Comparison of ENCODE assay signal across 9 cellular contexts in the genomic region with DNA sequence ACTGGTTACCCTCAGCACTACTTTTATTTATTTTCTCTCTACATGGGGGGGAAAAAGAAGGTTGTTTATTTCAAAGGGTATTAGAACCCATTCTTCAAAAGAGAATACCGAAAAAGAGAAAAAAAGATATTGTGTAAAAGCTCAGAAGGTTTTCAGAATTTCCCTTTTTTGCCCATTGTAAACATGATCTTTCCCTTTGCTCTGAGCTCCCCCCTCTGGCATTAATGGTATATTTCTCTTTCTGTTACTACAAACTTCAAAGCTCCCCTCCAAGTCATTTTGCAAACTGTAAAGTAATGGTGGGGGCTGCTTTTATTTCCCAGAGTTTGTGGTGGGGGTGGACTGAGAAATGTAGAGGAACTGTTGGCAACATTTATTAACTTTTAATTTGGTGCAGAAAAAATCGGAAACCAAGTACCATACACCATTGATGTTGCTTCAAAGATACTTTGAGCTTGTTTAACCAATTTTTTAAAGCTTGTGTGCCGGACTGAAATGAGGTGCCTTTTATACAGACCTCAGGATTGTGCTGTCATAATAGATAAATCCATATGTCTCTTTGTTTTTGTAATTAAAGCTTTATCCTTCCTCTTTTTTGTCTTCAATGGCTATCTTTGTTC.
DNase-seq lines count a peak whose midpoint lies in the region; ATAC-seq and TF ChIP-seq lines count a peak whose summit lies in the region.
"Had no signal": no experiment of that assay in that cellular context is flagged by ENCODE, and none has a peak within 500 bp of the region (broad histone marks: within the 10 kb centered on the region; RNA-seq: fewer than 3 reads in every experiment).

No MANE protein-coding gene starts in this region.

- no peaks in the 10 kb centered on the region for H3F3A ChIP-seq in Loucy (ENCODE audit: low read depth)

- intact Hi-C loops in ascending aorta (cut with DNase I): no loop called here
- intact Hi-C loops in right lobe of liver (cut with DNase I): no loop called here

- peak overlapping the region; percentile 47 for H3K4me2 ChIP-seq in Loucy (ENCODE audit: low read depth, low read length, poor library complexity, severe bottlenecking)

- no peaks in the 10 kb centered on the region for H3K9me2 ChIP-seq in Loucy (replicated peaks; ENCODE audit: low read depth, low read length)

- TF ChIP-seq CTCF in Loucy (conservative IDR thresholded peaks at IDR 0.05; ENCODE audit: low read length): peak; percentile 86
- TF ChIP-seq CTCF in ascending aorta (IDR thresholded peaks at IDR 0.05): peak; percentile 14 to 58 (median 27)
- TF ChIP-seq CTCF in right lobe of liver (IDR thresholded peaks at IDR 0.05): peak; percentile 35 to 39 (median 39)

- no peak for TF ChIP-seq POLR2A in right lobe of liver (IDR thresholded peaks at IDR 0.05)

- no peaks in the 10 kb centered on the region for H4K20me1 ChIP-seq in Loucy (ENCODE audit: insufficient read depth, low read length, poor library complexity, severe bottlenecking)

- H3K4me3 ChIP-seq in Loucy (ENCODE audit: low read length, poor library complexity, severe bottlenecking) (peak overlapping the region; percentile 18), ascending aorta (no peak overlapping the region), right lobe of liver (no peak overlapping the region)
- H3K4me3 ChIP-seq: BLaER1 treated with 17β-estradiol and CSF1 and Interleukin-3, amounts not matched to agents 10 nM and 100 nM had no signal

- H3K9ac ChIP-seq in Loucy (ENCODE audit: low read depth, low read length, poor library complexity, severe bottlenecking): peak overlapping the region; percentile 47
- H3K9ac ChIP-seq: BLaER1 treated with 17β-estradiol and CSF1 and Interleukin-3, amounts not matched to agents 10 nM and 100 nM had no signal

- H3K27me3 ChIP-seq in Loucy (ENCODE audit: insufficient read depth, low read length, poor library complexity, severe bottlenecking): no peaks in the 10 kb centered on the region
- no peaks in the 10 kb centered on the region for H3K27me3 ChIP-seq in ascending aorta
- H3K27me3 ChIP-seq in right lobe of liver: no peaks in the 10 kb centered on the region
- H3K27me3 ChIP-seq: BLaER1 treated with 17β-estradiol and CSF1 and Interleukin-3, amounts not matched to agents 10 nM and 100 nM had no signal

- peaks cover 11% of the 10 kb centered on the region for H3K4me1 ChIP-seq in Loucy (ENCODE audit: insufficient read depth, low read length, poor library complexity, severe bottlenecking)
- H3K4me1 ChIP-seq in ascending aorta: no peaks in the 10 kb centered on the region
- H3K4me1 ChIP-seq in right lobe of liver: no peaks in the 10 kb centered on the region

- ATAC-seq in right lobe of liver (peak in 3 of 4 donors; percentile 26 to 53 (median 51)), HG03135 (IDR thresholded peaks at IDR 0.05; ENCODE audit: unreplicated experiment) (no peak), HG02610 (IDR thresholded peaks at IDR 0.05; ENCODE audit: unreplicated experiment) (no peak)

- no peak overlapping the region for H2AFZ ChIP-seq in Loucy (ENCODE audit: low read length)

- H3K36me3 ChIP-seq in Loucy (ENCODE audit: insufficient read depth, low read length) (no peaks in the 10 kb centered on the region), ascending aorta (no peaks in the 10 kb centered on the region), right lobe of liver (no peaks in the 10 kb centered on the region)

- H3K79me2 ChIP-seq in Loucy (ENCODE audit: insufficient read depth, low read length): peaks cover 6% of the 10 kb centered on the region; the same call in 1 of the 2 replicates

- 29% methylated on average over 3 of the region's 3 CpGs for WGBS in right lobe of liver (ENCODE audit: insufficient coverage, low coverage, low lambda C conversion rate, missing lambda C conversion rate)

- H3K9me3 ChIP-seq in Loucy (ENCODE audit: insufficient read depth, low read depth, low read length) (no peaks in the 10 kb centered on the region), ascending aorta (no peaks in the 10 kb centered on the region), right lobe of liver (no peaks in the 10 kb centered on the region)
- H3K9me3 ChIP-seq: BLaER1 treated with 17β-estradiol and CSF1 and Interleukin-3, amounts not matched to agents 10 nM and 100 nM had no signal

- H3K27ac ChIP-seq in ascending aorta: no peak overlapping the region
- H3K27ac ChIP-seq in right lobe of liver: no peak overlapping the region
- H3K27ac ChIP-seq: BLaER1 treated with 17β-estradiol and CSF1 and Interleukin-3, amounts not matched to agents 10 nM and 100 nM had no signal

- DNase-seq in DMS79 treated with DMSO at 0.1 percent for 48 hours (lab: John Stamatoyannopoulos, UW) (peak; percentile 46), DMS79 (lab: John Stamatoyannopoulos, UW) (no peak), ascending aorta (ENCODE audit: low spot score in 2 of 2) (no peak), right lobe of liver (no peak)
- DNase-seq in activated effector memory CD4-positive, alpha-beta T cell treated with Interleukin-2 at 50 U/mL for 16 hours: no peak

Comparison
In these comparisons a context has a peak if more than half of its experiments do, and no peak if none do; other contexts are left out.
1. CTCF ChIP-seq: peak in every context shown above with its lines; median percentile 86 in Loucy; 39 in right lobe of liver; 27 in ascending aorta.
2. ATAC-seq: peak in right lobe of liver (3 of 4); none in HG03135 (single experiment) and HG02610 (single experiment).